ENCODE assay signal across 13 cellular contexts in the genomic region with DNA sequence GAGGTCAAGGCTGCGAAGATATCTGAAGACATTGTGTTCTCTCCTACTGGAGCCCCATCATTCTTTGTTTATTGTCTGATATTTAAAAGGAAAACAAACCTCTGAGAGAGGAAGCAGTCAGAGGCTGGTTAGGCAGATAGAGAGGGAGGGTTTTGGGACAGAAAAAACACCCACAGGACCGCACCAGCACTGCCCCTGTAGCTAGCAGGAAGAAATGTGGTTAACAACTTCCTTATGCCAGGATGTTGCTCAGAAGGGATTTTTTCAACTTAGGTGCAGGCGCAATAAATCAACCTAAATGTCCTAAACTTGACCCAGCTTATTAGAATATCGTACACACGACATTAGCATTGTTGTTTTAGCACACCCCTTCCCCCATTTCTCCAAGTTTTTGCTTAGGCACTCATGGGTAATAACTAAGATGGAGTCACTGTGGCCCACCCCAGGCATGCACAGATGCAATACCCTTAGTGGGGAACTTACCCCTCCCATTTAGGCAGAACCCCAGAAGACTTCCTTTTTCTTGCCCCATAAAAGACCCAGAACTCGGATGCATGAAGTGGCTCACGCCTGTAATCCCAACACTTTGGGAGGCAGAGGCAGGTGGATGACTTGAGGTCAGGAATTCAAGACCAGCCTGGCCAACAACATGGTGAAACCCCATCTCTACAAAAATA. TPM values are rescaled to one million over a fixed set of nuclear protein-coding genes. Genes with fewer than 3 reads are reported as not detected.
A peak's percentile ranks its signal among the peaks of the same experiment; 100 is the strongest.
DNase-seq lines count a peak whose midpoint lies in the region; ATAC-seq and TF ChIP-seq lines count a peak whose summit lies in the region.
"Had no signal": no experiment of that assay in that cellular context is flagged by ENCODE, and none has a peak within 500 bp of the region (broad histone marks: within the 10 kb centered on the region; RNA-seq: fewer than 3 reads in every experiment).

No MANE protein-coding gene starts in this region.

- no peaks in the 10 kb centered on the region for H3K27me3 ChIP-seq in BLaER1 treated with 17β-estradiol and CSF1 and Interleukin-3, amounts not matched to agents 10 nM and 100 nM
- H3K27me3 ChIP-seq in GM23338 (ENCODE audit: insufficient read depth) (no peaks in the 10 kb centered on the region), A673 (replicated peaks; ENCODE audit: insufficient read depth, low read depth, low read length, poor library complexity) (no peaks in the 10 kb centered on the region)

- H3K4me3 ChIP-seq in BLaER1 treated with 17β-estradiol and CSF1 and Interleukin-3, amounts not matched to agents 10 nM and 100 nM = peak overlapping the region; percentile 33 to 91 (median 56)
- H3K4me3 ChIP-seq in GM23338 (no peak overlapping the region), A673 (ENCODE audit: low read depth, low read length, poor library complexity, severe bottlenecking) (no peak overlapping the region)

- peaks cover 19% of the 10 kb centered on the region for H3K36me3 Mint-ChIP-seq in GM23338 (ENCODE audit: low read depth)
- H3K36me3 Mint-ChIP-seq in effector memory CD8-positive, alpha-beta T cell (ENCODE audit: insufficient read depth) = peaks cover 31% of the 10 kb centered on the region

- H3K27ac Mint-ChIP-seq in GM23338 = no peak overlapping the region
- peak overlapping the region; percentile 89 to 90 for H3K27ac Mint-ChIP-seq in effector memory CD8-positive, alpha-beta T cell
- H3K27ac Mint-ChIP-seq: H9 had no signal

- peaks cover 74 to 88% (median 77%) of the 10 kb centered on the region in 11 experiments for H3K9me3 ChIP-seq in BLaER1 treated with 17β-estradiol and CSF1 and Interleukin-3, amounts not matched to agents 10 nM and 100 nM (replicated peaks in 1 of 11)
- peaks cover 13% of the 10 kb centered on the region for H3K9me3 ChIP-seq in A673 (ENCODE audit: low read depth, low read length, poor library complexity, severe bottlenecking)

- BruUV-seq in A673 (replicated peaks; lab: Mats Ljungman, UMichigan) = no TSS peak

- H3F3A ChIP-seq in GM23338 (replicated peaks; ENCODE audit: low read depth) = no peaks in the 10 kb centered on the region

- peak overlapping the region; percentile 72 to 92 (median 89) for H3K4me2 ChIP-seq in BLaER1 treated with 17β-estradiol and CSF1 and Interleukin-3, amounts not matched to agents 10 nM and 100 nM
- no peak overlapping the region for H3K4me2 ChIP-seq in GM23338
- H3K4me2 ChIP-seq: KMS-11 had no signal

- H3K9me2 ChIP-seq in GM23338 (ENCODE audit: insufficient read depth) = no peaks in the 10 kb centered on the region

- H4K20me1 ChIP-seq in BLaER1 treated with 17β-estradiol and CSF1 and Interleukin-3, amounts not matched to agents 10 nM and 100 nM = peaks cover 0 to 11% (median 0%) of the 10 kb centered on the region in 11 experiments; a peak in 6 of 22 replicates
- H4K20me1 ChIP-seq in GM23338 (replicated peaks; ENCODE audit: insufficient read depth) = peaks cover 18% of the 10 kb centered on the region

- peaks cover 15% of the 10 kb centered on the region for H3K27me3 Mint-ChIP-seq in GM23338 (ENCODE audit: insufficient read depth, low read depth, poor library complexity)
- H3K27me3 Mint-ChIP-seq in effector memory CD8-positive, alpha-beta T cell = no peaks in the 10 kb centered on the region

- ATAC-seq in GM23338 (no peak), HG02981 (IDR thresholded peaks at IDR 0.05; ENCODE audit: unreplicated experiment) (no peak), HG02870 (IDR thresholded peaks at IDR 0.05; ENCODE audit: unreplicated experiment) (no peak), GM18505 (IDR thresholded peaks at IDR 0.05; ENCODE audit: unreplicated experiment) (no peak)
- ATAC-seq in effector memory CD8-positive, alpha-beta T cell (replicated peaks) = peak; percentile 58

- H2AFZ ChIP-seq in GM23338 = peak overlapping the region; percentile 76

- no peak overlapping the region for H3K4me3 Mint-ChIP-seq in GM23338
- H3K4me3 Mint-ChIP-seq in effector memory CD8-positive, alpha-beta T cell = peak overlapping the region; percentile 74
- H3K4me3 Mint-ChIP-seq: H9 had no signal

- peak overlapping the region; percentile 68 to 94 (median 89) for H3K27ac ChIP-seq in BLaER1 treated with 17β-estradiol and CSF1 and Interleukin-3, amounts not matched to agents 10 nM and 100 nM
- H3K27ac ChIP-seq in GM23338 (ENCODE audit: low read depth) (no peak overlapping the region), A673 (ENCODE audit: low read depth, low read length, poor library complexity, severe bottlenecking) (no peak overlapping the region)
- H3K27ac ChIP-seq: KMS-11 had no signal

- H3K4me1 Mint-ChIP-seq in GM23338 = peaks cover 6% of the 10 kb centered on the region; the same call in 2 of the 3 replicates
- H3K4me1 Mint-ChIP-seq in effector memory CD8-positive, alpha-beta T cell (ENCODE audit: low read depth in 2 of 2) = peaks cover 32 to 39% of the 10 kb centered on the region in 2 donors

- no peak for TF ChIP-seq POLR2A in GM18505 (IDR thresholded peaks at IDR 0.05; ENCODE audit: borderline replicate concordance, extremely low read depth, insufficient read depth, insufficient read length)

- H3K79me2 ChIP-seq in GM23338 (replicated peaks; ENCODE audit: insufficient read depth) = peaks cover 19% of the 10 kb centered on the region

- DNase-seq in GM23338 (ENCODE audit: low spot score) (no peak), T-helper 22 cell (ENCODE audit: low read depth) (peak; percentile 13), A673 (ENCODE audit: low spot score) (no peak)
- DNase-seq in effector memory CD8-positive, alpha-beta T cell = peak; percentile 31 to 41 (median 33)
- DNase-seq: COR-L47, H9, islet precursor cell, NCI-H2171 treated with DMSO at 0.1 percent for 48 hours had no signal

- peaks cover 29 to 43% (median 36%) of the 10 kb centered on the region in 10 experiments for H3K4me1 ChIP-seq in BLaER1 treated with 17β-estradiol and CSF1 and Interleukin-3, amounts not matched to agents 10 nM and 100 nM
- H3K4me1 ChIP-seq in GM23338 (ENCODE audit: insufficient read depth) = peaks cover 8% of the 10 kb centered on the region
- no peaks in the 10 kb centered on the region for H3K4me1 ChIP-seq in A673 (ENCODE audit: insufficient read depth, low read length, poor library complexity, severe bottlenecking)

- CTCF ChIA-PET in A673 (lab: Charles Lee) = interaction anchor here (0.6 kb wide), 1 partner anchor 562 kb away, joined by 3 read pairs; no protein-coding TSS in a partner anchor

- POLR2A ChIA-PET in A673 (lab: Charles Lee; ENCODE audit: low non-redundant PET) = no interaction called here

- H3K9me3 Mint-ChIP-seq in GM23338 = peaks cover 13% of the 10 kb centered on the region
- H3K9me3 Mint-ChIP-seq in effector memory CD8-positive, alpha-beta T cell = no peaks in the 10 kb centered on the region

- intact Hi-C loops in A673 (cut with micrococcal nuclease; ENCODE audit: unreplicated experiment) = no loop called here

- peaks cover 10 to 21% (median 12%) of the 10 kb centered on the region in 11 experiments for H3K36me3 ChIP-seq in BLaER1 treated with 17β-estradiol and CSF1 and Interleukin-3, amounts not matched to agents 10 nM and 100 nM
- peaks cover 6% of the 10 kb centered on the region for H3K36me3 ChIP-seq in GM23338 (ENCODE audit: insufficient read depth)
- peaks cover 9% of the 10 kb centered on the region for H3K36me3 ChIP-seq in A673 (ENCODE audit: insufficient read depth, low read length, poor library complexity, severe bottlenecking)

- peak overlapping the region; percentile 58 to 85 (median 81); a peak in 21 of 22 replicates for H3K9ac ChIP-seq in BLaER1 treated with 17β-estradiol and CSF1 and Interleukin-3, amounts not matched to agents 10 nM and 100 nM
- H3K9ac ChIP-seq: KMS-11 had no signal

- no peak for TF ChIP-seq CTCF in GM23338 (conservative IDR thresholded peaks at IDR 0.05; ENCODE audit: low read depth in 2 of 2)
- no peak for TF ChIP-seq CTCF in A673 (conservative IDR thresholded peaks at IDR 0.05; ENCODE audit: low read depth, low read length)

TF ChIP-seq in GM23338, 12 proteins besides CTCF, POLR2A, EP300 and RAD21 (continues in another document):
- TF ChIP-seq ZNF331 (CRISPR knock-in tag; IDR thresholded peaks at IDR 0.05; ENCODE audit: low read depth) = no peak
- TF ChIP-seq CREB1 (CRISPR knock-in tag; IDR thresholded peaks at IDR 0.05; ENCODE audit: low read depth) = no peak
- TF ChIP-seq NANOG (IDR thresholded peaks at IDR 0.05; ENCODE audit: borderline replicate concordance) = no peak

RNA-seq across cellular contexts. Expression of gene ZNF718, which starts 2.8 kb away (rescaled TPM):
- 29.7 and 35.1 TPM in 2 replicates for total RNA-seq in GM23338 (2014; rRNA removed; shearing (Covaris generic))
- 9.7 and 10.2 TPM in 2 replicates for polyA plus RNA-seq in GM23338 (2016; fragmentation: Nextera tagmentation; extraction: Ambion mirVana)
- 9.2 and 9.5 TPM in 2 replicates for total RNA-seq in A673 (2021)

Comparison
In these comparisons a context has a peak if more than half of its experiments do, and no peak if none do; other contexts are left out.
1. H3K27ac ChIP-seq: peak in BLaER1 treated with 17β-estradiol and CSF1 and Interleukin-3, amounts not matched to agents 10 nM and 100 nM (11 of 11); none in GM23338 (single experiment) and A673 (single experiment).
2. H3K4me3 ChIP-seq: peak in BLaER1 treated with 17β-estradiol and CSF1 and Interleukin-3, amounts not matched to agents 10 nM and 100 nM (10 of 10); none in GM23338 (single experiment) and A673 (single experiment).
3. DNase-seq: peak in T-helper 22 cell (single experiment) and effector memory CD8-positive, alpha-beta T cell (3 of 3); none in GM23338 (single experiment) and A673 (single experiment).